Comparison of ENCODE assay signal across 9 cellular contexts in genomic region chr6:111487656-111488055, GRCh38. TPM values are rescaled to one million over a fixed set of nuclear protein-coding genes. Genes with fewer than 3 reads are reported as not detected.
DNase-seq lines count a peak whose midpoint lies in the region; ATAC-seq and TF ChIP-seq lines count a peak whose summit lies in the region.
"Had no signal": no experiment of that assay in that cellular context is flagged by ENCODE, and none has a peak within 500 bp of the region (broad histone marks: within the 10 kb centered on the region; RNA-seq: fewer than 3 reads in every experiment).

No MANE protein-coding gene starts in this region.

- H3K9me3 Mint-ChIP-seq in nephron progenitor cell = peaks cover 6% of the 10 kb centered on the region

- no peak overlapping the region for H3K4me3 ChIP-seq in brain microvascular endothelial cell (ENCODE audit: low read depth, low read length)
- H3K4me3 ChIP-seq in thyroid gland (replicated peaks in 1 of 3) = no peak overlapping the region

- intact Hi-C loops in thyroid gland (cut with DNase I) = loop anchor here (10.0 kb wide), 1 partner anchor 117 kb away; the partner anchor contains the start of gene TRAF3IP2

- H3K4me1 ChIP-seq in thyroid gland = peaks cover 0 to 10% of the 10 kb centered on the region in 2 donors

- 84 to 93% methylated on average over 1 of the region's 1 CpG for WGBS in thyroid gland, 2 donors

- no peaks in the 10 kb centered on the region for H3K27me3 ChIP-seq in brain microvascular endothelial cell (replicated peaks)
- H3K27me3 ChIP-seq in thyroid gland = no peaks in the 10 kb centered on the region

- no peaks in the 10 kb centered on the region for H3K9me3 ChIP-seq in thyroid gland

- TF ChIP-seq CTCF in brain microvascular endothelial cell (IDR thresholded peaks at IDR 0.05; ENCODE audit: low read depth, low read length, missing control alignments) (no peak), thyroid gland (IDR thresholded peaks at IDR 0.05) (no peak), nephron progenitor cell (IDR thresholded peaks at IDR 0.05) (no peak)

- no peak overlapping the region for H3K4me3 Mint-ChIP-seq in nephron progenitor cell

- H3K36me3 Mint-ChIP-seq in nephron progenitor cell (ENCODE audit: low read depth) = peaks cover 31% of the 10 kb centered on the region

- TF ChIP-seq POLR2A in thyroid gland (IDR thresholded peaks at IDR 0.05) = no peak

- H3K27ac ChIP-seq in brain microvascular endothelial cell (no peak overlapping the region), thyroid gland (no peak overlapping the region)
- H3K27ac ChIP-seq: VCaP had no signal

- H3K4me1 Mint-ChIP-seq in nephron progenitor cell = peaks cover 32% of the 10 kb centered on the region

- ATAC-seq in GM18907 (IDR thresholded peaks at IDR 0.05; ENCODE audit: unreplicated experiment) = peak; percentile 27
- no peak for ATAC-seq in GM18520 (IDR thresholded peaks at IDR 0.05; ENCODE audit: unreplicated experiment)

- no peaks in the 10 kb centered on the region for H3K36me3 ChIP-seq in brain microvascular endothelial cell (replicated peaks)
- no peaks in the 10 kb centered on the region for H3K36me3 ChIP-seq in thyroid gland

- H3K27me3 Mint-ChIP-seq in nephron progenitor cell (ENCODE audit: low read depth, poor library complexity) = no peaks in the 10 kb centered on the region

- H3K27ac Mint-ChIP-seq in nephron progenitor cell = no peak overlapping the region

- DNase-seq in ACHN = peak; percentile 48
- peak; percentile 78 for DNase-seq in HT1080 (ENCODE audit: low read depth)
- DNase-seq in brain microvascular endothelial cell = peak; percentile 8
- no peak for DNase-seq in DMS53 treated with DMSO at 0.1 percent for 48 hours (lab: John Stamatoyannopoulos, UW; ENCODE audit: unreplicated experiment)
- DNase-seq in thyroid gland = no peak
- no peak for DNase-seq in nephron progenitor cell

- in situ Hi-C loops in ACHN (cut with HindIII; ENCODE audit: low pct_ligation_motif_present, low pct_unique_long_range_greater_than_20kb, low sequenced_read_pairs) = no loop called here
- in situ Hi-C loops in brain microvascular endothelial cell (cut with HindIII; ENCODE audit: low pct_ligation_motif_present, low sequenced_read_pairs) = no loop called here

RNA-seq across cellular contexts. Expression of gene REV3L, which starts 4.6 kb away (rescaled TPM):
- total RNA-seq in HT1080 (2014; rRNA removed; shearing (Covaris generic)) = 13.0 and 13.5 TPM in 2 replicates
- polyA plus RNA-seq in HT1080 (2015; cell fraction: cytosol; rRNA removed) = 10.5 and 12.4 TPM in 2 replicates
- polyA plus RNA-seq in HT1080 (2015; cell fraction: nucleus; rRNA removed) = 17.9 and 18.3 TPM in 2 replicates
- total RNA-seq in thyroid gland = 10 to 100 TPM; 38.2 to 73.5 (median 60.0) TPM

Comparison
In these comparisons a context has a peak if more than half of its experiments do, and no peak if none do; other contexts are left out.
1. DNase-seq: peak in ACHN (single experiment), HT1080 (single experiment) and brain microvascular endothelial cell (single experiment); none in DMS53 treated with DMSO at 0.1 percent for 48 hours (single experiment), thyroid gland (0 of 2) and nephron progenitor cell (single experiment).